ENCODE assay signal across 8 cellular contexts in genomic region chr1:148975866-148976537, GRCh38.
DNase-seq lines count a peak whose midpoint lies in the region; ATAC-seq and TF ChIP-seq lines count a peak whose summit lies in the region.
"Not testable (repeated sequence)": the region's sequence is repeated elsewhere in the genome, so short reads cannot be mapped to it uniquely, and the experiment has no call there.

No MANE protein-coding gene starts in this region.

- intact Hi-C loops in CD4-positive, alpha-beta memory T cell (cut with micrococcal nuclease); activated T-helper 2 cell treated with anti-CD3 and anti-CD28 coated beads, Interferon-gamma antibody, Interleukin-2, Interleukin-4, amounts not matched to agents 10 μg/mL and 5 μg/mL and 100 μg/mL, durations not matched to agents 14 hours and 24 hours and 36 hours (cut with micrococcal nuclease): not testable (repeated sequence)

- H3K79me2 ChIP-seq in Loucy (ENCODE audit: insufficient read depth, low read length): not testable (repeated sequence)

- peaks cover 7 to 18% (median 14%) of the 10 kb centered on the region in 4 donors for H3K4me1 Mint-ChIP-seq in CD4-positive, alpha-beta memory T cell
- peaks cover 19% of the 10 kb centered on the region for H3K4me1 Mint-ChIP-seq in activated T-helper 2 cell treated with anti-CD3 and anti-CD28 coated beads, Interferon-gamma antibody, Interleukin-2, Interleukin-4, amounts not matched to agents 10 μg/mL and 5 μg/mL and 100 μg/mL, durations not matched to agents 14 hours and 24 hours and 36 hours (ENCODE audit: low read depth)
- not testable (repeated sequence) for H3K4me1 Mint-ChIP-seq in effector memory CD8-positive, alpha-beta T cell (ENCODE audit: low read depth in 2 of 2)

- ATAC-seq in GM18909 (IDR thresholded peaks at IDR 0.05; ENCODE audit: poor library complexity, unreplicated experiment): peak; percentile 73
- ATAC-seq in HG02938 (IDR thresholded peaks at IDR 0.05; ENCODE audit: unreplicated experiment): peak; percentile 63
- peak; percentile 46 for ATAC-seq in SK-N-SH treated with all-trans-retinoic acid at 6 μM for 48 hours
- peak; percentile 87 for ATAC-seq in effector memory CD8-positive, alpha-beta T cell (replicated peaks)

- H4K20me1 ChIP-seq in Loucy (ENCODE audit: insufficient read depth, low read length, poor library complexity, severe bottlenecking): not testable (repeated sequence)

- peaks cover 23% of the 10 kb centered on the region for H3K36me3 ChIP-seq in CD4-positive, alpha-beta memory T cell (ENCODE audit: insufficient read depth, low read length)
- not testable (repeated sequence) for H3K36me3 ChIP-seq in Loucy (ENCODE audit: insufficient read depth, low read length)
- H3K36me3 ChIP-seq in skeletal muscle satellite cell (ENCODE audit: insufficient read depth, low read length): peaks cover 34% of the 10 kb centered on the region

- H3K27ac ChIP-seq in CD4-positive, alpha-beta memory T cell (ENCODE audit: low read depth, low read length): not testable (repeated sequence)

- H3K9me3 Mint-ChIP-seq in CD4-positive, alpha-beta memory T cell; activated T-helper 2 cell treated with anti-CD3 and anti-CD28 coated beads, Interferon-gamma antibody, Interleukin-2, Interleukin-4, amounts not matched to agents 10 μg/mL and 5 μg/mL and 100 μg/mL, durations not matched to agents 14 hours and 24 hours and 36 hours; effector memory CD8-positive, alpha-beta T cell: not testable (repeated sequence)

- H3K9me3 ChIP-seq in CD4-positive, alpha-beta memory T cell (ENCODE audit: control insufficient read depth in 1 of 2, low read length in 2 of 2); Loucy (ENCODE audit: insufficient read depth, low read depth, low read length); skeletal muscle satellite cell (replicated peaks; ENCODE audit: low read length): not testable (repeated sequence)

- not testable (repeated sequence) for H3K4me1 ChIP-seq in CD4-positive, alpha-beta memory T cell (ENCODE audit: insufficient read depth, low read length); Loucy (ENCODE audit: insufficient read depth, low read length, poor library complexity, severe bottlenecking)
- peaks cover 10% of the 10 kb centered on the region for H3K4me1 ChIP-seq in skeletal muscle satellite cell (ENCODE audit: control insufficient read depth, insufficient read depth, low read length)

- not testable (repeated sequence) for H2AFZ ChIP-seq in Loucy (ENCODE audit: low read length)

- H3K9me2 ChIP-seq in Loucy (replicated peaks; ENCODE audit: low read depth, low read length): not testable (repeated sequence)

- not testable (repeated sequence) for H3K27me3 ChIP-seq in CD4-positive, alpha-beta memory T cell (ENCODE audit: insufficient read depth, low read length); Loucy (ENCODE audit: insufficient read depth, low read length, poor library complexity, severe bottlenecking); skeletal muscle satellite cell (ENCODE audit: control insufficient read depth, insufficient read depth, low read length)

- peak overlapping the region in 6 of 7 donors; percentile 92 to 95 (median 94) for H3K27ac Mint-ChIP-seq in CD4-positive, alpha-beta memory T cell
- H3K27ac Mint-ChIP-seq in activated T-helper 2 cell treated with anti-CD3 and anti-CD28 coated beads, Interferon-gamma antibody, Interleukin-2, Interleukin-4, amounts not matched to agents 10 μg/mL and 5 μg/mL and 100 μg/mL, durations not matched to agents 14 hours and 24 hours and 36 hours: peak overlapping the region; percentile 87
- peak overlapping the region; percentile 54 to 77 for H3K27ac Mint-ChIP-seq in effector memory CD8-positive, alpha-beta T cell

- not testable (repeated sequence) for H3K27me3 Mint-ChIP-seq in CD4-positive, alpha-beta memory T cell; activated T-helper 2 cell treated with anti-CD3 and anti-CD28 coated beads, Interferon-gamma antibody, Interleukin-2, Interleukin-4, amounts not matched to agents 10 μg/mL and 5 μg/mL and 100 μg/mL, durations not matched to agents 14 hours and 24 hours and 36 hours (ENCODE audit: low read depth); effector memory CD8-positive, alpha-beta T cell

- H3K36me3 Mint-ChIP-seq in CD4-positive, alpha-beta memory T cell: peaks cover 37% of the 10 kb centered on the region in 2 donors
- H3K36me3 Mint-ChIP-seq in activated T-helper 2 cell treated with anti-CD3 and anti-CD28 coated beads, Interferon-gamma antibody, Interleukin-2, Interleukin-4, amounts not matched to agents 10 μg/mL and 5 μg/mL and 100 μg/mL, durations not matched to agents 14 hours and 24 hours and 36 hours (ENCODE audit: low read depth): peaks cover 37% of the 10 kb centered on the region
- peaks cover 35% of the 10 kb centered on the region for H3K36me3 Mint-ChIP-seq in effector memory CD8-positive, alpha-beta T cell (ENCODE audit: insufficient read depth)

- not testable (repeated sequence) for H3F3A ChIP-seq in Loucy (ENCODE audit: low read depth)

- POLR2A ChIA-PET in CD4-positive, alpha-beta memory T cell (lab: Charles Lee; ENCODE audit: partially characterized antibody): not testable (repeated sequence)

- not testable (repeated sequence) for H3K9ac ChIP-seq in Loucy (ENCODE audit: low read depth, low read length, poor library complexity, severe bottlenecking)
- peak overlapping the region; percentile 44 for H3K9ac ChIP-seq in skeletal muscle satellite cell (ENCODE audit: low read depth, low read length)

- peak overlapping the region; percentile 48 for H3K4me2 ChIP-seq in Loucy (ENCODE audit: low read depth, low read length, poor library complexity, severe bottlenecking)
- not testable (repeated sequence) for H3K4me2 ChIP-seq in skeletal muscle satellite cell (ENCODE audit: low read length)

- not testable (repeated sequence) for TF ChIP-seq CTCF in Loucy (conservative IDR thresholded peaks at IDR 0.05; ENCODE audit: low read length)

- not testable (repeated sequence) for H3K4me3 ChIP-seq in CD4-positive, alpha-beta memory T cell (ENCODE audit: low read length in 2 of 2); Loucy (ENCODE audit: low read length, poor library complexity, severe bottlenecking); skeletal muscle satellite cell (ENCODE audit: low read length)

- peak; percentile 2 to 44 (median 17) for DNase-seq in CD4-positive, alpha-beta memory T cell
- not testable (repeated sequence) for DNase-seq in activated T-helper 2 cell treated with anti-CD3 and anti-CD28 coated beads, Interferon-gamma antibody, Interleukin-2, Interleukin-4, amounts not matched to agents 10 μg/mL and 5 μg/mL and 100 μg/mL, durations not matched to agents 14 hours and 24 hours and 36 hours (ENCODE audit: low spot score); effector memory CD8-positive, alpha-beta T cell

- peak overlapping the region in 7 of 8 donors; percentile 17 to 91 (median 84) for H3K4me3 Mint-ChIP-seq in CD4-positive, alpha-beta memory T cell
- peak overlapping the region; percentile 60 for H3K4me3 Mint-ChIP-seq in activated T-helper 2 cell treated with anti-CD3 and anti-CD28 coated beads, Interferon-gamma antibody, Interleukin-2, Interleukin-4, amounts not matched to agents 10 μg/mL and 5 μg/mL and 100 μg/mL, durations not matched to agents 14 hours and 24 hours and 36 hours (ENCODE audit: low read depth)
- H3K4me3 Mint-ChIP-seq in effector memory CD8-positive, alpha-beta T cell: peak overlapping the region in 1 of 2 donors; percentile 59

- CTCF ChIA-PET in CD4-positive, alpha-beta memory T cell (lab: Charles Lee; ENCODE audit: partially characterized antibody): not testable (repeated sequence)
